Comparison of ENCODE assay signal across 8 cellular contexts in genomic region chr12:56188786-56189335, GRCh38. TPM values are rescaled to one million over a fixed set of nuclear protein-coding genes. Genes with fewer than 3 reads are reported as not detected.
A peak's percentile ranks its signal among the peaks of the same experiment; 100 is the strongest.
DNase-seq lines count a peak whose midpoint lies in the region; ATAC-seq and TF ChIP-seq lines count a peak whose summit lies in the region.

No MANE protein-coding gene starts in this region.

- H3K4me3 Mint-ChIP-seq in naive thymus-derived CD8-positive, alpha-beta T cell, result peak overlapping the region; percentile 89 to 96 (median 90)

- H3K27me3 Mint-ChIP-seq in naive thymus-derived CD8-positive, alpha-beta T cell, result peaks cover 0 to 3% (median 0%) of the 10 kb centered on the region in 5 donors

- no peaks in the 10 kb centered on the region for H3K9me3 ChIP-seq in HEK293 (ENCODE audit: control insufficient read depth, insufficient read depth, low read depth, low read length)

- peak overlapping the region; percentile 86 for H3K27ac ChIP-seq in HEK293 (ENCODE audit: extremely low read depth, low read depth, low read length)
- peak overlapping the region; percentile 91 for H3K27ac ChIP-seq in epithelial cell of prostate

- peak overlapping the region; percentile 87 for H3K4me3 ChIP-seq in HEK293 (ENCODE audit: low read depth, low read length)

- CTCF ChIA-PET in HEK293 (lab: Yijun Ruan, JAX), result interaction anchor here (0.6 to 6.1 kb wide), 41 partner anchors 9 to 948 kb away, joined by 3 to 86 read pairs (median 5); partner anchors contain the start of genes ANKRD52, ESYT1, MYL6 and PA2G4

- H3K27ac Mint-ChIP-seq in naive thymus-derived CD8-positive, alpha-beta T cell, result peak overlapping the region; percentile 89 to 95 (median 92)

- peaks cover 20 to 34% of the 10 kb centered on the region in 2 experiments for H3K36me3 ChIP-seq in HEK293 (ENCODE audit: control insufficient read depth in 2 of 2, insufficient read depth in 1 of 2, low read length in 2 of 2)

- ATAC-seq in naive thymus-derived CD8-positive, alpha-beta T cell, result peak; percentile 18 to 20
- ATAC-seq in HG03095 (IDR thresholded peaks at IDR 0.05; ENCODE audit: unreplicated experiment), result no peak

- H3K9me3 Mint-ChIP-seq in naive thymus-derived CD8-positive, alpha-beta T cell, result no peaks in the 10 kb centered on the region

- peak; percentile 82 for DNase-seq in D341Med (ENCODE audit: low spot score)
- peak in 3 of 5 experiments; percentile 8 to 18 (median 14) for DNase-seq in T-helper 2 cell
- no peak for DNase-seq in epithelial cell of prostate (ENCODE audit: low read depth, low spot score)
- DNase-seq in naive thymus-derived CD8-positive, alpha-beta T cell, result peak in 4 of 10 donors; percentile 38 to 54 (median 43)
- DNase-seq in HCEC 1CT, result no peak
- no peak for DNase-seq in HT-29 (ENCODE audit: low spot score)

- POLR2A ChIA-PET in HEK293 (lab: Yijun Ruan, JAX), result interaction anchor here (0.6 to 5.3 kb wide), 22 partner anchors 11 to 215 kb away, joined by 3 to 59 read pairs (median 6); partner anchors contain the start of genes ANKRD52, ESYT1, MYL6 and PA2G4
- POLR2A ChIA-PET in naive thymus-derived CD8-positive, alpha-beta T cell (lab: Charles Lee), result interaction anchor here (0.7 to 7.8 kb wide), 28 partner anchors 13 to 499 kb away, joined by 3 to 284 read pairs (median 6); partner anchors contain the start of genes ANKRD52, CNPY2, ESYT1 and MYL6

- H3K36me3 Mint-ChIP-seq in naive thymus-derived CD8-positive, alpha-beta T cell, result peaks cover 0 to 31% (median 5%) of the 10 kb centered on the region in 3 donors

- H3K4me1 Mint-ChIP-seq in naive thymus-derived CD8-positive, alpha-beta T cell, result peaks cover 37 to 51% (median 43%) of the 10 kb centered on the region in 4 donors

- TF ChIP-seq CTCF in HEK293 (tag by site-specific recombination; IDR thresholded peaks at IDR 0.05), result no peak

- no peaks in the 10 kb centered on the region; the same call in 1 of the 2 replicates for H3K4me1 ChIP-seq in HEK293 (ENCODE audit: control insufficient read depth, insufficient read depth, low read length)

TF ChIP-seq in HEK293, 187 proteins besides CTCF, POLR2A, EP300 and RAD21:
- TF ChIP-seq, protein P1, sequence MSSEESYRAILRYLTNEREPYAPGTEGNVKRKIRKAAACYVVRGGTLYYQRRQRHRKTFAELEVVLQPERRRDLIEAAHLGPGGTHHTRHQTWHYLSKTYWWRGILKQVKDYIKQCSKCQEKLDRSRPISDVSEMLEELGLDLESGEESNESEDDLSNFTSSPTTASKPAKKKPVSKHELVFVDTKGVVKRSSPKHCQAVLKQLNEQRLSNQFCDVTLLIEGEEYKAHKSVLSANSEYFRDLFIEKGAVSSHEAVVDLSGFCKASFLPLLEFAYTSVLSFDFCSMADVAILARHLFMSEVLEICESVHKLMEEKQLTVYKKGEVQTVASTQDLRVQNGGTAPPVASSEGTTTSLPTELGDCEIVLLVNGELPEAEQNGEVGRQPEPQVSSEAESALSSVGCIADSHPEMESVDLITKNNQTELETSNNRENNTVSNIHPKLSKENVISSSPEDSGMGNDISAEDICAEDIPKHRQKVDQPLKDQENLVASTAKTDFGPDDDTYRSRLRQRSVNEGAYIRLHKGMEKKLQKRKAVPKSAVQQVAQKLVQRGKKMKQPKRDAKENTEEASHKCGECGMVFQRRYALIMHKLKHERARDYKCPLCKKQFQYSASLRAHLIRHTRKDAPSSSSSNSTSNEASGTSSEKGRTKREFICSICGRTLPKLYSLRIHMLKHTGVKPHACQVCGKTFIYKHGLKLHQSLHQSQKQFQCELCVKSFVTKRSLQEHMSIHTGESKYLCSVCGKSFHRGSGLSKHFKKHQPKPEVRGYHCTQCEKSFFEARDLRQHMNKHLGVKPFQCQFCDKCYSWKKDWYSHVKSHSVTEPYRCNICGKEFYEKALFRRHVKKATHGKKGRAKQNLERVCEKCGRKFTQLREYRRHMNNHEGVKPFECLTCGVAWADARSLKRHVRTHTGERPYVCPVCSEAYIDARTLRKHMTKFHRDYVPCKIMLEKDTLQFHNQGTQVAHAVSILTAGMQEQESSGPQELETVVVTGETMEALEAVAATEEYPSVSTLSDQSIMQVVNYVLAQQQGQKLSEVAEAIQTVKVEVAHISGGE (tag by site-specific recombination; conservative IDR thresholded peaks at IDR 0.05; ENCODE audit: low read depth), result no peak
- TF ChIP-seq PRDM1 (tag by site-specific recombination; IDR thresholded peaks at IDR 0.05) (no peak), ZSCAN16 (tag by site-specific recombination; IDR thresholded peaks at IDR 0.05) (no peak), ZBTB8A (tag by site-specific recombination; IDR thresholded peaks at IDR 0.05) (peak; percentile 86), ZBTB48 (tag by site-specific recombination; IDR thresholded peaks at IDR 0.05) (peak; percentile 34; the same call in 1 of the 2 replicates), YY1 (tag by site-specific recombination; IDR thresholded peaks at IDR 0.05) (no peak), HIC1 (tag by site-specific recombination; IDR thresholded peaks at IDR 0.05) (no peak), GLIS1 (tag by site-specific recombination; IDR thresholded peaks at IDR 0.05) (0 out of 2 replicates have a peak, but pooled peaks have one; percentile 12), SALL2 (tag by site-specific recombination; IDR thresholded peaks at IDR 0.05; ENCODE audit: borderline replicate concordance) (no peak), ZNF404 (tag by site-specific recombination; IDR thresholded peaks at IDR 0.05) (no peak), ZNF221 (tag by site-specific recombination; IDR thresholded peaks at IDR 0.05; ENCODE audit: borderline replicate concordance) (no peak), ZNF677 (tag by site-specific recombination; IDR thresholded peaks at IDR 0.05) (no peak), ZNF416 (tag by site-specific recombination; IDR thresholded peaks at IDR 0.05) (no peak), ZBTB26 (tag by site-specific recombination; optimal IDR thresholded peaks at IDR 0.05) (peak; percentile 6), ZIC2 (tag by site-specific recombination; IDR thresholded peaks at IDR 0.05) (0 out of 2 replicates have a peak, but pooled peaks have one; percentile 25), GFI1B (tag by site-specific recombination; IDR thresholded peaks at IDR 0.05) (no peak), ZNF175 (tag by site-specific recombination; IDR thresholded peaks at IDR 0.05) (no peak)

RNA-seq across cellular contexts. Expression of gene SMARCC2, which starts 0.4 kb away (rescaled TPM):
- total RNA-seq in naive thymus-derived CD8-positive, alpha-beta T cell, result 100 to 1,000 TPM; 189 to 197 TPM
- 10 to 100 TPM; 46.3 to 70.4 (median 54.1) TPM for polyA plus RNA-seq in naive thymus-derived CD8-positive, alpha-beta T cell
- 15.5 and 20.2 TPM in 2 replicates for total RNA-seq in HT-29 (2014; rRNA removed; shearing (Covaris generic))

RNA-seq across cellular contexts. Expression of gene MYL6, which starts 30.7 kb away (rescaled TPM):
- 100 to 1,000 TPM; 421 to 448 TPM for total RNA-seq in naive thymus-derived CD8-positive, alpha-beta T cell
- polyA plus RNA-seq in naive thymus-derived CD8-positive, alpha-beta T cell, result 1,000 to 10,000 TPM; 1,813 to 2,533 (median 2,044) TPM
- total RNA-seq in HT-29 (2014; rRNA removed; shearing (Covaris generic)), result 918 and 956 TPM in 2 replicates

RNA-seq across cellular contexts. Expression of gene RNF41, which starts 32.9 kb away (rescaled TPM):
- total RNA-seq in naive thymus-derived CD8-positive, alpha-beta T cell, result 10 to 100 TPM; 34.2 to 35.0 TPM
- polyA plus RNA-seq in naive thymus-derived CD8-positive, alpha-beta T cell, result 10 to 100 TPM; 35.7 to 45.1 (median 41.8) TPM
- 94.3 and 103 TPM in 2 replicates for total RNA-seq in HT-29 (2014; rRNA removed; shearing (Covaris generic))

RNA-seq across cellular contexts. Expression of gene NABP2, which starts 35.3 kb away (rescaled TPM):
- total RNA-seq in naive thymus-derived CD8-positive, alpha-beta T cell, result 10 to 100 TPM; 10.8 to 13.3 TPM
- polyA plus RNA-seq in naive thymus-derived CD8-positive, alpha-beta T cell, result 1 to 10 TPM; 3.5 to 3.9 (median 3.7) TPM
- 57.1 and 69.9 TPM in 2 replicates for total RNA-seq in HT-29 (2014; rRNA removed; shearing (Covaris generic))

RNA-seq across cellular contexts. Expression of gene MYL6B, which starts 36.5 kb away (rescaled TPM):
- 1 to 10 TPM; 3.5 to 5.9 TPM for total RNA-seq in naive thymus-derived CD8-positive, alpha-beta T cell
- polyA plus RNA-seq in naive thymus-derived CD8-positive, alpha-beta T cell, result 1 to 10 TPM; 3.4 to 4.0 (median 3.8) TPM
- 45.6 TPM in 2 replicates for total RNA-seq in HT-29 (2014; rRNA removed; shearing (Covaris generic))

Comparison
In these comparisons a context has a peak if more than half of its experiments do, and no peak if none do; other contexts are left out.
1. DNase-seq: peak in D341Med (single experiment) and T-helper 2 cell (3 of 5); none in epithelial cell of prostate (single experiment), HCEC 1CT (single experiment) and HT-29 (single experiment).